ENCODE assay signal across 1 cellular context in the genomic region with DNA sequence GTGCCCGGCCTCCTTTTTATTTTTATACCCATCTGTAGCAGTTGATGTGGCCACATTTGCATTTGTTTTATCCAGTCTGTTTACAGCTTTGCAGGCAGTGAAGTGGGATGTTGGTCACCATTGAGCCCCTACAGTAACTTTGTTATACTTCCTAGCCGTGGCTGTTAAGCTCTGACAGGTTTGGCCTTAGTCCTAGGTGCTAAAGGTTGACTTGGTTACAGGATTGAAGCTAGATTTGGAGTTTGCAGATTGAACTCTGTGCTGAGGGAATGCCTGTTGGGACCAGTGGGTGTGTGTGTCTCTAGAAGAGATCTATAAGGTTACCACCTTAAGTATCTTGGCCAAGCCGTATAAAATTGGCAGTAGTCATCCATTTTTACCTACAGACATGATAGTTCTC.
TF ChIP-seq lines count a peak whose summit lies in the region.

No MANE protein-coding gene starts in this region.

TF ChIP-seq in WTC11, 78 proteins besides CTCF, POLR2A, EP300 and RAD21 (continued from another document):
- TF ChIP-seq, protein P1, sequence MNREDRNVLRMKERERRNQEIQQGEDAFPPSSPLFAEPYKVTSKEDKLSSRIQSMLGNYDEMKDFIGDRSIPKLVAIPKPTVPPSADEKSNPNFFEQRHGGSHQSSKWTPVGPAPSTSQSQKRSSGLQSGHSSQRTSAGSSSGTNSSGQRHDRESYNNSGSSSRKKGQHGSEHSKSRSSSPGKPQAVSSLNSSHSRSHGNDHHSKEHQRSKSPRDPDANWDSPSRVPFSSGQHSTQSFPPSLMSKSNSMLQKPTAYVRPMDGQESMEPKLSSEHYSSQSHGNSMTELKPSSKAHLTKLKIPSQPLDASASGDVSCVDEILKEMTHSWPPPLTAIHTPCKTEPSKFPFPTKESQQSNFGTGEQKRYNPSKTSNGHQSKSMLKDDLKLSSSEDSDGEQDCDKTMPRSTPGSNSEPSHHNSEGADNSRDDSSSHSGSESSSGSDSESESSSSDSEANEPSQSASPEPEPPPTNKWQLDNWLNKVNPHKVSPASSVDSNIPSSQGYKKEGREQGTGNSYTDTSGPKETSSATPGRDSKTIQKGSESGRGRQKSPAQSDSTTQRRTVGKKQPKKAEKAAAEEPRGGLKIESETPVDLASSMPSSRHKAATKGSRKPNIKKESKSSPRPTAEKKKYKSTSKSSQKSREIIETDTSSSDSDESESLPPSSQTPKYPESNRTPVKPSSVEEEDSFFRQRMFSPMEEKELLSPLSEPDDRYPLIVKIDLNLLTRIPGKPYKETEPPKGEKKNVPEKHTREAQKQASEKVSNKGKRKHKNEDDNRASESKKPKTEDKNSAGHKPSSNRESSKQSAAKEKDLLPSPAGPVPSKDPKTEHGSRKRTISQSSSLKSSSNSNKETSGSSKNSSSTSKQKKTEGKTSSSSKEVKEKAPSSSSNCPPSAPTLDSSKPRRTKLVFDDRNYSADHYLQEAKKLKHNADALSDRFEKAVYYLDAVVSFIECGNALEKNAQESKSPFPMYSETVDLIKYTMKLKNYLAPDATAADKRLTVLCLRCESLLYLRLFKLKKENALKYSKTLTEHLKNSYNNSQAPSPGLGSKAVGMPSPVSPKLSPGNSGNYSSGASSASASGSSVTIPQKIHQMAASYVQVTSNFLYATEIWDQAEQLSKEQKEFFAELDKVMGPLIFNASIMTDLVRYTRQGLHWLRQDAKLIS (CRISPR knock-in tag; IDR thresholded peaks at IDR 0.05; ENCODE audit: borderline replicate concordance), result no peak
- TF ChIP-seq ELF4 (CRISPR knock-in tag; IDR thresholded peaks at IDR 0.05; ENCODE audit: low read depth), result no peak
- TF ChIP-seq SOX15 (CRISPR knock-in tag; IDR thresholded peaks at IDR 0.05), result no peak
- no peak for TF ChIP-seq ZNF138 (CRISPR knock-in tag; conservative IDR thresholded peaks at IDR 0.05)
- TF ChIP-seq IRF1 (CRISPR knock-in tag; IDR thresholded peaks at IDR 0.05), result no peak
- no peak for TF ChIP-seq GABPB1 (CRISPR knock-in tag; IDR thresholded peaks at IDR 0.05)
- no peak for TF ChIP-seq ZNF425 (CRISPR knock-in tag; conservative IDR thresholded peaks at IDR 0.05)
- no peak for TF ChIP-seq JUN (CRISPR knock-in tag; IDR thresholded peaks at IDR 0.05)
- TF ChIP-seq MXD4 (CRISPR knock-in tag; IDR thresholded peaks at IDR 0.05; ENCODE audit: borderline replicate concordance), result no peak
TF ChIP-seq in WTC11: peak in this region for 0.
